In the genomic region with DNA sequence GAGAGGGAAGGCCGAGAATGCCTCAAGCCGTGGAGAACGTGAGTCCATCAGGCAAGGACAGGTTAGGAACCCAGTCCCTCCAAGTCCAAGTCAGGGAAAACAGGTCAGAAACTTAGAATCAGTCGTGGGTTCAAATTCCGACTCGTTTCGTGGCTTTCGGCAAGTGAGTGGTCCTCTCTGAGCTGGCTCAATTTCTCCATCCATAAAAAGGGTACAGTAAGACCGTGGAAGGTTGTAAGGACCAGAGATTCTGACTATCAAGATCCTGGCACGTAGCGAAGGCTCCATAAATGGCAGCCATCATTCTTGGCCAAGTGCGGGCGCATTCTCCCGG, we compare ENCODE assay signal across 8 cellular contexts. TPM values are rescaled to one million over a fixed set of nuclear protein-coding genes. Genes with fewer than 3 reads are reported as not detected.
DNase-seq lines count a peak whose midpoint lies in the region; ATAC-seq and TF ChIP-seq lines count a peak whose summit lies in the region.

No MANE protein-coding gene starts in this region.

- intact Hi-C loops in gastrocnemius medialis (cut with DNase I; ENCODE audit: low total_unique reads): loop anchor here (10.0 kb wide), 1 partner anchor 60 kb away; no protein-coding TSS in a partner anchor

- H3K27me3 Mint-ChIP-seq in T-helper 17 cell: peaks cover 54% of the 10 kb centered on the region

- ATAC-seq in T-helper 17 cell: no peak
- ATAC-seq in gastrocnemius medialis: no peak
- ATAC-seq in GM21619 (IDR thresholded peaks at IDR 0.05; ENCODE audit: unreplicated experiment): no peak
- ATAC-seq in GM18858 (IDR thresholded peaks at IDR 0.05; ENCODE audit: unreplicated experiment): no peak

- H3K4me3 ChIP-seq in fibroblast of the aortic adventitia (ENCODE audit: low read depth, low read length) (peak overlapping the region; percentile 63), gastrocnemius medialis (peak overlapping the region; percentile 58 to 73 (median 60))

- peaks cover 9% of the 10 kb centered on the region for H3K4me1 Mint-ChIP-seq in T-helper 17 cell

- peaks cover 9 to 37% (median 20%) of the 10 kb centered on the region in 3 donors for H3K27me3 ChIP-seq in gastrocnemius medialis

- peak; percentile 31 for DNase-seq in GM13977 (ENCODE audit: low spot score)
- no peak for DNase-seq in T-helper 17 cell
- no peak for DNase-seq in fibroblast of the aortic adventitia (ENCODE audit: low read depth)
- no peak for DNase-seq in gastrocnemius medialis
- no peak for DNase-seq in cortex of kidney (lab: John Stamatoyannopoulos, UW)
- DNase-seq in stimulated activated CD4-positive, alpha-beta T cell treated with anti-CD3 and anti-CD28 coated beads, Interleukin-4, amount 100 ng/mL, for 4 hours: no peak

- no peaks in the 10 kb centered on the region for H3K36me3 Mint-ChIP-seq in T-helper 17 cell (ENCODE audit: low read depth)

- no peak for TF ChIP-seq POLR2A in gastrocnemius medialis (IDR thresholded peaks at IDR 0.05)

- in situ Hi-C loops in GM13977 (cut with MboI; ENCODE audit: low pct_unique_long_range_greater_than_20kb, low sequenced_read_pairs, unreplicated experiment): no loop called here
- in situ Hi-C loops in gastrocnemius medialis (cut with MboI; ENCODE audit: low sequenced_read_pairs in 4 of 4): no loop called here

- H3K9me3 ChIP-seq in T-helper 17 cell (ENCODE audit: control insufficient read depth, low read length, poor library complexity, severe bottlenecking) (no peaks in the 10 kb centered on the region), gastrocnemius medialis (no peaks in the 10 kb centered on the region)

- peak overlapping the region; percentile 78 for H3K4me3 Mint-ChIP-seq in T-helper 17 cell

- no peak overlapping the region for H3K27ac ChIP-seq in gastrocnemius medialis

- TF ChIP-seq CTCF in GM13977 (IDR thresholded peaks at IDR 0.05; ENCODE audit: extremely low read depth, insufficient read depth, missing control alignments) (no peak), fibroblast of the aortic adventitia (IDR thresholded peaks at IDR 0.05; ENCODE audit: insufficient read depth, low read length) (no peak), gastrocnemius medialis (IDR thresholded peaks at IDR 0.05 in 4 of 5, conservative IDR thresholded peaks at IDR 0.05 in 1 of 5) (no peak)

- H3K36me3 ChIP-seq in gastrocnemius medialis: no peaks in the 10 kb centered on the region

- H3K27ac Mint-ChIP-seq in T-helper 17 cell: no peak overlapping the region

- peaks cover 5 to 15% of the 10 kb centered on the region in 2 donors for H3K4me1 ChIP-seq in gastrocnemius medialis

RNA-seq across cellular contexts. Expression of a gene that starts 0.6 kb away (rescaled TPM):
- total RNA-seq in T-helper 17 cell (1 to 10 TPM; 1.8 to 6.2 TPM), fibroblast of the aortic adventitia (ENCODE audit: low replicate concordance) (0.72 and 1.3 TPM in 2 replicates), gastrocnemius medialis (1 to 10 TPM in 1 of 4 donors, under 1 TPM in 3; 0.05 to 1.2 (median 0.10) TPM)
